ENCODE assay signal across 8 cellular contexts in genomic region chr16:71807905-71808592, GRCh38. TPM values are rescaled to one million over a fixed set of nuclear protein-coding genes. Genes with fewer than 3 reads are reported as not detected.
DNase-seq lines count a peak whose midpoint lies in the region; ATAC-seq and TF ChIP-seq lines count a peak whose summit lies in the region.

No MANE protein-coding gene starts in this region.

- peak overlapping the region; percentile 35 for H2BK15ac ChIP-seq in neuronal stem cell (ENCODE audit: low read length)

- peak; percentile 20 for DNase-seq in D341Med (ENCODE audit: low spot score)
- DNase-seq in HUDEP-2 (lab: John Stamatoyannopoulos, UW; ENCODE audit: unreplicated experiment in 76 of 76): peak in 64 of 76 experiments; percentile 6 to 74 (median 45)
- no peak for DNase-seq in activated CD4-positive, alpha-beta memory T cell treated with anti-CD3 and anti-CD28 coated beads, Interleukin-2, amount 10 ng/mL, durations not matched to agents 7 days and 5 days
- peak; percentile 59 for DNase-seq in fibroblast of villous mesenchyme (ENCODE audit: low read depth)
- peak; percentile 5 for DNase-seq in neuronal stem cell (ENCODE audit: low spot score)
- DNase-seq in aorta: no peak

- H3K18ac ChIP-seq in neuronal stem cell (ENCODE audit: low read length): peak overlapping the region; percentile 94

- ATAC-seq in GM21447 (IDR thresholded peaks at IDR 0.05; ENCODE audit: unreplicated experiment) (peak; percentile 43), aorta (ENCODE audit: low FRiP score) (peak; percentile 47), GM19324 (IDR thresholded peaks at IDR 0.05; ENCODE audit: low FRiP score, unreplicated experiment) (no peak)

- H3K27ac Mint-ChIP-seq in activated CD4-positive, alpha-beta memory T cell treated with anti-CD3 and anti-CD28 coated beads, Interleukin-2, amount 10 ng/mL, durations not matched to agents 7 days and 5 days: peak overlapping the region; percentile 93

- peak overlapping the region; percentile 69 for H3K23ac ChIP-seq in neuronal stem cell (ENCODE audit: low read depth, low read length, poor library complexity)

- peak overlapping the region; percentile 74 for H3K4me2 ChIP-seq in neuronal stem cell (ENCODE audit: insufficient read depth, low read length, poor library complexity, severe bottlenecking)

- no peaks in the 10 kb centered on the region for H3K9me3 ChIP-seq in neuronal stem cell (replicated peaks in 1 of 2; ENCODE audit: control insufficient read depth in 2 of 2, insufficient read depth in 1 of 2, low read depth in 1 of 2, low read length in 2 of 2)
- H3K9me3 ChIP-seq in aorta (ENCODE audit: control insufficient read depth, low read length): no peaks in the 10 kb centered on the region

- peaks cover 14% of the 10 kb centered on the region for H3K36me3 Mint-ChIP-seq in activated CD4-positive, alpha-beta memory T cell treated with anti-CD3 and anti-CD28 coated beads, Interleukin-2, amount 10 ng/mL, durations not matched to agents 7 days and 5 days (ENCODE audit: low read depth)

- no peaks in the 10 kb centered on the region for H3K27me3 Mint-ChIP-seq in activated CD4-positive, alpha-beta memory T cell treated with anti-CD3 and anti-CD28 coated beads, Interleukin-2, amount 10 ng/mL, durations not matched to agents 7 days and 5 days

- H3K27me3 ChIP-seq in neuronal stem cell (ENCODE audit: control insufficient read depth in 3 of 3, insufficient read depth in 3 of 3, low read depth in 1 of 3, low read length in 3 of 3) (no peaks in the 10 kb centered on the region), aorta (ENCODE audit: control insufficient read depth in 1 of 2, insufficient read depth in 2 of 2, low read length in 1 of 2) (no peaks in the 10 kb centered on the region)

- TF ChIP-seq CTCF in fibroblast of villous mesenchyme (IDR thresholded peaks at IDR 0.05; ENCODE audit: insufficient read depth, low read depth, low read length): no peak

- no peak overlapping the region for H2BK120ac ChIP-seq in neuronal stem cell (ENCODE audit: low read depth, low read length)

- no CpG with 5 or more reads among the region's 44 CpGs for WGBS in neuronal stem cell (ENCODE audit: extremely low coverage in 2 of 2, insufficient read length in 2 of 2, insufficient replicate concordance in 1 of 2), 2 donors
- 0 to 1% methylated on average over 38 to 44 of the region's 44 CpGs for WGBS in aorta, 2 donors

- peak overlapping the region; percentile 91 for H3K9ac ChIP-seq in neuronal stem cell (ENCODE audit: low read depth, low read length, poor library complexity)

- H3K9me3 Mint-ChIP-seq in activated CD4-positive, alpha-beta memory T cell treated with anti-CD3 and anti-CD28 coated beads, Interleukin-2, amount 10 ng/mL, durations not matched to agents 7 days and 5 days: no peaks in the 10 kb centered on the region

- H3K4me1 ChIP-seq in neuronal stem cell (ENCODE audit: control insufficient read depth in 2 of 2, insufficient read depth in 1 of 2, low read depth in 1 of 2, low read length in 2 of 2): peaks cover 0 to 5% of the 10 kb centered on the region in 2 donors
- no peaks in the 10 kb centered on the region for H3K4me1 ChIP-seq in aorta (ENCODE audit: control insufficient read depth in 1 of 2, insufficient read depth in 2 of 2, low read length in 2 of 2)

- H3K36me3 ChIP-seq in neuronal stem cell (replicated peaks in 1 of 2; ENCODE audit: control insufficient read depth in 2 of 2, insufficient read depth in 2 of 2, low read length in 2 of 2): peaks cover 2 to 34% of the 10 kb centered on the region in 2 donors
- no peaks in the 10 kb centered on the region for H3K36me3 ChIP-seq in aorta (ENCODE audit: control insufficient read depth in 1 of 2, insufficient read depth in 2 of 2, low read length in 1 of 2)

- H2AFZ ChIP-seq in neuronal stem cell (ENCODE audit: low read length): peak overlapping the region; percentile 80

- H2BK5ac ChIP-seq in neuronal stem cell (ENCODE audit: low read length): peak overlapping the region; percentile 40

- no peak overlapping the region for H4K91ac ChIP-seq in neuronal stem cell (ENCODE audit: low read depth, low read length, poor library complexity)

- H3K27ac ChIP-seq in neuronal stem cell (replicated peaks; ENCODE audit: low read length) (peak overlapping the region; percentile 79), aorta (ENCODE audit: low read depth in 1 of 2, low read length in 2 of 2) (peak overlapping the region; percentile 58 to 95)

- POLR2A ChIA-PET in activated CD4-positive, alpha-beta memory T cell treated with anti-CD3 and anti-CD28 coated beads, Interleukin-2, amount 10 ng/mL, durations not matched to agents 7 days and 5 days (lab: Charles Lee): interaction anchor here (0.6 to 5.5 kb wide), 28 partner anchors 10 to 285 kb away, joined by 3 to 89 read pairs (median 5); partner anchors contain the start of genes DHX38, IST1, TXNL4B and ZNF821

- CTCF ChIA-PET in activated CD4-positive, alpha-beta memory T cell treated with anti-CD3 and anti-CD28 coated beads, Interleukin-2, amount 10 ng/mL, durations not matched to agents 7 days and 5 days (lab: Charles Lee): interaction anchor here (0.9 to 3.4 kb wide), 8 partner anchors 9 to 154 kb away, joined by 3 to 22 read pairs (median 3); partner anchors contain the start of genes IST1 and ZNF821

- H3K4me1 Mint-ChIP-seq in activated CD4-positive, alpha-beta memory T cell treated with anti-CD3 and anti-CD28 coated beads, Interleukin-2, amount 10 ng/mL, durations not matched to agents 7 days and 5 days: peaks cover 35% of the 10 kb centered on the region

- no peak overlapping the region for H3K4ac ChIP-seq in neuronal stem cell (ENCODE audit: low read length)

- H3K4me3 ChIP-seq in fibroblast of villous mesenchyme (ENCODE audit: low read depth, low read length) (peak overlapping the region; percentile 98), neuronal stem cell (ENCODE audit: low read length in 2 of 2) (peak overlapping the region; percentile 58 to 97), aorta (ENCODE audit: low read length in 2 of 2) (peak overlapping the region; percentile 77 to 96)

- no peak overlapping the region for H2BK12ac ChIP-seq in neuronal stem cell (ENCODE audit: low read length)

- peak overlapping the region; percentile 94 for H3K4me3 Mint-ChIP-seq in activated CD4-positive, alpha-beta memory T cell treated with anti-CD3 and anti-CD28 coated beads, Interleukin-2, amount 10 ng/mL, durations not matched to agents 7 days and 5 days

- no peak overlapping the region for H4K8ac ChIP-seq in neuronal stem cell (ENCODE audit: low read depth, low read length)

- intact Hi-C loops in aorta (cut with DNase I): loop anchor here (2.0 to 10.0 kb wide), 5 partner anchors 39 to 89 kb away; partner anchors contain the start of genes ATXN1L (in 2 of the 2), IST1 (in 2 of the 2), PHLPP2 (in 1 of the 2) and ZNF821 (in 1 of the 2)

- H3K79me1 ChIP-seq in neuronal stem cell (ENCODE audit: low read depth, low read length): peaks cover 5% of the 10 kb centered on the region

- peak overlapping the region; percentile 94 for H2AK5ac ChIP-seq in neuronal stem cell (ENCODE audit: low read depth, low read length)

- peak overlapping the region; percentile 90 for H3K14ac ChIP-seq in neuronal stem cell (ENCODE audit: low read length)

RNA-seq across cellular contexts. Expression of gene AP1G1, which starts 0.6 kb away (rescaled TPM):
- total RNA-seq in activated CD4-positive, alpha-beta memory T cell treated with anti-CD3 and anti-CD28 coated beads, Interleukin-2, amount 10 ng/mL, durations not matched to agents 7 days and 5 days: 10 to 100 TPM; 78.7 to 82.6 TPM
- total RNA-seq in fibroblast of villous mesenchyme (82.5 and 117 TPM in 2 replicates), aorta (10 to 100 TPM; 72.3 to 87.7 TPM)
- polyA plus RNA-seq in neuronal stem cell (2013, experiment 1 of 2): 30.1 TPM
- 31.9 TPM for polyA plus RNA-seq in neuronal stem cell (2013, experiment 2 of 2)
- 10 to 100 TPM; 12.4 to 24.1 TPM for polyA plus RNA-seq in aorta

RNA-seq across cellular contexts. Expression of gene ATXN1L, which starts 37.7 kb away (rescaled TPM):
- total RNA-seq in activated CD4-positive, alpha-beta memory T cell treated with anti-CD3 and anti-CD28 coated beads, Interleukin-2, amount 10 ng/mL, durations not matched to agents 7 days and 5 days: 10 to 100 TPM; 23.6 to 24.8 TPM
- total RNA-seq in fibroblast of villous mesenchyme: 15.1 and 15.5 TPM in 2 replicates
- 11.0 TPM for polyA plus RNA-seq in neuronal stem cell (2013, experiment 1 of 2)
- 10.9 TPM for polyA plus RNA-seq in neuronal stem cell (2013, experiment 2 of 2)
- total RNA-seq in aorta: 10 to 100 TPM; 30.4 to 31.2 TPM
- polyA plus RNA-seq in aorta: 10 to 100 TPM in 1 of 2 donors, 1 to 10 TPM in 1; 7.9 to 10.8 TPM

Comparison
In these comparisons a context has a peak if more than half of its experiments do, and no peak if none do; other contexts are left out.
1. DNase-seq: peak in D341Med (single experiment), HUDEP-2 (64 of 76), fibroblast of villous mesenchyme (single experiment) and neuronal stem cell (single experiment); none in activated CD4-positive, alpha-beta memory T cell treated with anti-CD3 and anti-CD28 coated beads, Interleukin-2, amount 10 ng/mL, durations not matched to agents 7 days and 5 days (single experiment) and aorta (0 of 2).
2. Peak in every context shown above with its lines, with median percentiles within 50 percentile points of each other: H3K4me3 ChIP-seq.